Comparison of ENCODE assay signal across 12 cellular contexts in the genomic region with DNA sequence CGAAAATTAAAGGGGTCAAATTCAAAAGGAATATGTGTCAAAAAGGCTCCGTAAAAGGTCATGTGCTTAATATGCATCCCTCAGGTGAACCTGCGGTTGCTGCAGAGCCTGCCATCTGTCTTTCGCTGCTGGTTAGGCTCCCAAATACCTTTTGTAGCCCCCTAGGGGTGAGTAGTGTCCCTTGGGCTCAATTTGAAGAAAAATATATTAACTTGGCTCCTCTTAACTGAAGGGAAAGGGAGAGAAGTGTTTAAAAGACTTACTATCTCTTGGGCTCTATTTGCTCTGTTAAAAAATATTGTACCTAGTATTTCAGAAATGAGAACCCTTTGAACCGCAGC.
DNase-seq lines count a peak whose midpoint lies in the region; ATAC-seq and TF ChIP-seq lines count a peak whose summit lies in the region.
"Had no signal": no experiment of that assay in that cellular context is flagged by ENCODE, and none has a peak within 500 bp of the region (broad histone marks: within the 10 kb centered on the region; RNA-seq: fewer than 3 reads in every experiment).

No MANE protein-coding gene starts in this region.

- no peak overlapping the region for H3K27ac ChIP-seq in body of pancreas
- H3K27ac ChIP-seq: upper lobe of right lung had no signal

- TF ChIP-seq POLR2A in body of pancreas (IDR thresholded peaks at IDR 0.05) = no peak

- DNase-seq in ELR (ENCODE audit: low read depth) (peak; percentile 59), M059J (ENCODE audit: low read depth) (peak; percentile 58), adipocyte (ENCODE audit: low read depth) (no peak), left kidney (ENCODE audit: low read depth, low spot score) (peak; percentile 30), NOMO-1 treated with dmso at 0.1 percent for 144 hours (lab: John Stamatoyannopoulos, UW; ENCODE audit: unreplicated experiment) (no peak), body of pancreas (no peak), SKM-1 (lab: John Stamatoyannopoulos, UW; ENCODE audit: unreplicated experiment) (no peak)
- no peak for DNase-seq in activated T-cell treated with anti-CD3 and anti-CD28 coated beads, Interleukin-2, amount 50 U/mL, for 48 hours
- DNase-seq: activated effector memory CD4-positive, alpha-beta T cell treated with Interleukin-2 at 50 U/mL for 16 hours; kidney glomerular epithelial cell; NCI-H2081 treated with DMSO at 0.1 percent for 48 hours; upper lobe of right lung had no signal

- 42 to 48% methylated on average over 5 of the region's 5 CpGs for WGBS in body of pancreas, 2 donors

- no peaks in the 10 kb centered on the region for H3K27me3 ChIP-seq in adipocyte (replicated peaks; ENCODE audit: control insufficient read depth, insufficient read depth, low read length)
- no peaks in the 10 kb centered on the region for H3K27me3 ChIP-seq in body of pancreas
- H3K27me3 ChIP-seq: upper lobe of right lung had no signal

- peaks cover 20% of the 10 kb centered on the region for H3K4me1 ChIP-seq in adipocyte (ENCODE audit: control insufficient read depth, insufficient read depth, low read length)
- H3K4me1 ChIP-seq in body of pancreas = no peaks in the 10 kb centered on the region
- H3K4me1 ChIP-seq: upper lobe of right lung had no signal

- H3K9me3 ChIP-seq in adipocyte (ENCODE audit: control insufficient read depth, low read length) (no peaks in the 10 kb centered on the region), body of pancreas (no peaks in the 10 kb centered on the region)
- H3K9me3 ChIP-seq: upper lobe of right lung had no signal

- intact Hi-C loops in body of pancreas (cut with DNase I) = no loop called here

- peak overlapping the region; percentile 76 for H3K4me3 ChIP-seq in adipocyte (ENCODE audit: low read length)
- H3K4me3 ChIP-seq in body of pancreas = no peak overlapping the region
- H3K4me3 ChIP-seq: upper lobe of right lung had no signal

- no peaks in the 10 kb centered on the region for H3K36me3 ChIP-seq in adipocyte (ENCODE audit: control insufficient read depth, insufficient read depth, low read length, severe bottlenecking)
- H3K36me3 ChIP-seq in body of pancreas (replicated peaks in 1 of 2; ENCODE audit: insufficient read depth in 1 of 2, low read depth in 2 of 2) = no peaks in the 10 kb centered on the region
- H3K36me3 ChIP-seq: upper lobe of right lung had no signal

- no peak for TF ChIP-seq CTCF in body of pancreas (IDR thresholded peaks at IDR 0.05)

- no peak overlapping the region for H3K9ac ChIP-seq in adipocyte (ENCODE audit: low read length)

- ATAC-seq in body of pancreas = no peak
- ATAC-seq: upper lobe of right lung had no signal

Comparison
In these comparisons a context has a peak if more than half of its experiments do, and no peak if none do; other contexts are left out.
1. DNase-seq: peak in ELR (single experiment), M059J (single experiment) and left kidney (single experiment); none in adipocyte (single experiment), NOMO-1 treated with dmso at 0.1 percent for 144 hours (single experiment), activated T-cell treated with anti-CD3 and anti-CD28 coated beads, Interleukin-2, amount 50 U/mL, for 48 hours (0 of 2), body of pancreas (0 of 4) and SKM-1 (single experiment).